In the genomic region with DNA sequence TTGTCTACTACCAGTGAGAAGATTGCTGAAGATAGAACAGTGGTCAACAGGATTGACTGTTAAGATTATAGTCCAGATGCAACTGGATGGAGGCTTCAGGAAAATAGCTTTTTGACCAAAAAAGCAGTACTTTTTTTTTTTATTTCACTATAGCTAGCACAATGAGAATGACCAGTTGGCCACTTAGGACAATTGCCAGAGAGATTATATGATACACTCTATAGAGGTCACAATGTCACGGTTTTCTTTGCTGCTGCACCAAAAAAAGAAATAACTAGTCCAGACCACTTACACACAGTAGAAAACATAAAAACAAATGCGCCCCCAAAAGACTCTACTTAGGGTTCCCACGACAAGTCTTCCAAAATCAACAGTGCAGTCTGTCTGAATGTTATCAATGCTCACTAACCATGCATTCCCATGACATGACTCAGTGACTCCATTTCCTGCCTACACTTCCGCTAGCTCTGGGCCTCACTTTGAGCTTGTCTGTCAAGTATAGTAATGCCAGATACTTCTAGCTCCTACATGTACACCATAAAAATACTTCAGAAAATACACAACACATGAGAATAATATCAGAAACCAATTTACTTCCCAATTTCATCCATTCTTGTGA, we compare ENCODE assay signal across 9 cellular contexts.
DNase-seq lines count a peak whose midpoint lies in the region; ATAC-seq, FAIRE-seq and TF ChIP-seq lines count a peak whose summit lies in the region.
"Had no signal": no experiment of that assay in that cellular context is flagged by ENCODE, and none has a peak within 500 bp of the region (broad histone marks: within the 10 kb centered on the region; RNA-seq: fewer than 3 reads in every experiment).

No MANE protein-coding gene starts in this region.

- H4K20me1 ChIP-seq in astrocyte (ENCODE audit: insufficient read depth, low read length) = no peaks in the 10 kb centered on the region

- no peak for ATAC-seq in HG02885 (IDR thresholded peaks at IDR 0.05; ENCODE audit: poor library complexity, unreplicated experiment)
- ATAC-seq: CD8-positive, alpha-beta T cell had no signal

- peak overlapping the region; percentile 53 for H3K4me2 ChIP-seq in astrocyte (ENCODE audit: low read length)

- H3K27me3 Mint-ChIP-seq in astrocyte (ENCODE audit: low read depth, unreplicated experiment) = no peaks in the 10 kb centered on the region

- H3K4me3 Mint-ChIP-seq in astrocyte (ENCODE audit: unreplicated experiment) = peak overlapping the region; percentile 67
- H3K4me3 Mint-ChIP-seq: CD8-positive, alpha-beta T cell had no signal

- peak overlapping the region; percentile 67 for H3K9ac ChIP-seq in astrocyte (ENCODE audit: low read length)

- no peak overlapping the region for H2AFZ ChIP-seq in astrocyte (ENCODE audit: low read depth, low read length)

- peaks cover 29% of the 10 kb centered on the region for H3K4me1 Mint-ChIP-seq in astrocyte (ENCODE audit: low read depth, unreplicated experiment)

- H3K4me1 ChIP-seq in astrocyte (ENCODE audit: insufficient read depth, low read length) = peaks cover 37% of the 10 kb centered on the region

- H3K9me3 Mint-ChIP-seq in astrocyte (ENCODE audit: unreplicated experiment) = peaks cover 2% of the 10 kb centered on the region
- H3K9me3 Mint-ChIP-seq: CD8-positive, alpha-beta T cell had no signal

- no peak for TF ChIP-seq CTCF in astrocyte (IDR thresholded peaks at IDR 0.05; ENCODE audit: insufficient read depth, low read depth, low read length)

- peak overlapping the region; percentile 97 for H3K27ac Mint-ChIP-seq in astrocyte (ENCODE audit: unreplicated experiment)
- H3K27ac Mint-ChIP-seq: CD8-positive, alpha-beta T cell had no signal

- H3K79me2 ChIP-seq in astrocyte (ENCODE audit: insufficient read depth, low read length) = no peaks in the 10 kb centered on the region

- FAIRE-seq in astrocyte (lab: Jason Lieb, UNC) = peak; percentile 98

- H3K27ac ChIP-seq in astrocyte (ENCODE audit: low read depth, low read length) = peak overlapping the region; percentile 93

- peak; percentile 2 for DNase-seq in stimulated activated CD4-positive, alpha-beta T cell treated with anti-CD3 and anti-CD28 coated beads, Interleukin-1b, Interleukin-23, amount 100 ng/mL, for 48 hours
- no peak for DNase-seq in stimulated activated CD4-positive, alpha-beta T cell treated with anti-CD3 and anti-CD28 coated beads, Interleukin-4, amount 100 ng/mL, for 24 hours
- DNase-seq in astrocyte (ENCODE audit: low read depth) (peak; percentile 98), islet precursor cell (peak; percentile 89), NK-92 (lab: John Stamatoyannopoulos, UW; ENCODE audit: unreplicated experiment) (no peak), NCI-H2107 (lab: John Stamatoyannopoulos, UW) (no peak)
- no peak for DNase-seq in activated effector memory CD4-positive, alpha-beta T cell treated with anti-CD3 and anti-CD28 coated beads, Interleukin-2, amount 50 U/mL, for 16 hours
- DNase-seq: CD8-positive, alpha-beta T cell had no signal

- no peak overlapping the region for H3K4me3 ChIP-seq in astrocyte (ENCODE audit: insufficient read depth, low read depth, low read length)

- H3K36me3 ChIP-seq in astrocyte (ENCODE audit: insufficient read depth, low read length) = no peaks in the 10 kb centered on the region

- H3K9me3 ChIP-seq in astrocyte (ENCODE audit: insufficient read depth, low read depth, low read length) = no peaks in the 10 kb centered on the region

- H3K27me3 ChIP-seq in astrocyte (ENCODE audit: insufficient read depth, low read length) = no peaks in the 10 kb centered on the region

- no peaks in the 10 kb centered on the region for H3K36me3 Mint-ChIP-seq in astrocyte (ENCODE audit: low read depth, unreplicated experiment)
- H3K36me3 Mint-ChIP-seq: CD8-positive, alpha-beta T cell had no signal

Comparison
In these comparisons a context has a peak if more than half of its experiments do, and no peak if none do; other contexts are left out.
1. DNase-seq: peak in stimulated activated CD4-positive, alpha-beta T cell treated with anti-CD3 and anti-CD28 coated beads, Interleukin-1b, Interleukin-23, amount 100 ng/mL, for 48 hours (single experiment), astrocyte (single experiment) and islet precursor cell (single experiment); none in stimulated activated CD4-positive, alpha-beta T cell treated with anti-CD3 and anti-CD28 coated beads, Interleukin-4, amount 100 ng/mL, for 24 hours (single experiment), NK-92 (single experiment), activated effector memory CD4-positive, alpha-beta T cell treated with anti-CD3 and anti-CD28 coated beads, Interleukin-2, amount 50 U/mL, for 16 hours (single experiment) and NCI-H2107 (single experiment).